Comparison of ENCODE assay signal across 13 cellular contexts in genomic region chr7:92790987-92791386, GRCh38. TPM values are rescaled to one million over a fixed set of nuclear protein-coding genes. Genes with fewer than 3 reads are reported as not detected.
A peak's percentile ranks its signal among the peaks of the same experiment; 100 is the strongest.
DNase-seq lines count a peak whose midpoint lies in the region; ATAC-seq, FAIRE-seq and TF ChIP-seq lines count a peak whose summit lies in the region.
"Had no signal": no experiment of that assay in that cellular context is flagged by ENCODE, and none has a peak within 500 bp of the region (broad histone marks: within the 10 kb centered on the region; RNA-seq: fewer than 3 reads in every experiment).

No MANE protein-coding gene starts in this region.

- intact Hi-C loops in Right ventricle myocardium superior (cut with DNase I) (no loop called here), left ventricle myocardium superior (cut with micrococcal nuclease) (no loop called here)

- H3K9me3 ChIP-seq in right atrium auricular region: peaks cover 0 to 9% of the 10 kb centered on the region in 2 donors
- H3K9me3 ChIP-seq: suprapubic skin had no signal

- no peak overlapping the region for H3K4me3 ChIP-seq in right atrium auricular region
- H3K4me3 ChIP-seq: K562, suprapubic skin had no signal

- DNase-seq in Right ventricle myocardium superior: no peak
- no peak for DNase-seq in right atrium auricular region (ENCODE audit: low spot score)
- no peak for DNase-seq in left ventricle myocardium superior
- DNase-seq in urothelium cell line (ENCODE audit: low spot score): peak; percentile 86
- DNase-seq in OCI-M1 (lab: John Stamatoyannopoulos, UW): no peak
- DNase-seq in globus pallidus (ENCODE audit: low spot score): no peak
- DNase-seq: AML-193, NCI-H2171 had no signal

- peaks cover 0 to 43% of the 10 kb centered on the region in 2 donors for H3K4me1 ChIP-seq in right atrium auricular region

- no peaks in the 10 kb centered on the region for H3K27me3 ChIP-seq in right atrium auricular region
- H3K27me3 ChIP-seq: suprapubic skin had no signal

- peak overlapping the region in 1 of 2 donors; percentile 11 for H3K27ac ChIP-seq in right atrium auricular region
- peak overlapping the region; percentile 8 for H3K27ac ChIP-seq in angular gyrus (ENCODE audit: low read depth, low read length)
- H3K27ac ChIP-seq: suprapubic skin had no signal

- ATAC-seq in Right ventricle myocardium superior (ENCODE audit: poor library complexity): peak; percentile 51
- ATAC-seq in left ventricle myocardium superior: peak; percentile 57
- no peak for ATAC-seq in GM19023 (IDR thresholded peaks at IDR 0.05; ENCODE audit: unreplicated experiment)
- ATAC-seq: K562 had no signal

- FAIRE-seq in urothelium cell line (lab: Jason Lieb, UNC): peak; percentile 5
- FAIRE-seq: G401.6, K562 had no signal

- TF ChIP-seq CTCF in right atrium auricular region (IDR thresholded peaks at IDR 0.05): no peak

- H3K36me3 ChIP-seq in right atrium auricular region: no peaks in the 10 kb centered on the region
- H3K36me3 ChIP-seq: suprapubic skin had no signal

RNA-seq across cellular contexts. Expression of gene CDK6, which starts 45.4 kb away (rescaled TPM):
- total RNA-seq in Right ventricle myocardium superior (22.3 TPM), right atrium auricular region (10 to 100 TPM; 10.6 to 12.4 TPM), left ventricle myocardium superior (27.5 TPM)
